ENCODE assay signal across 28 cellular contexts in genomic region chr5:97842687-97843086, GRCh38.
"Had no signal": no experiment of that assay in that cellular context is flagged by ENCODE, and none has a peak within 500 bp of the region (broad histone marks: within the 10 kb centered on the region; RNA-seq: fewer than 3 reads in every experiment).

No MANE protein-coding gene starts in this region.

- ATAC-seq: activated CD4-positive, CD25-positive, alpha-beta regulatory T cell treated with anti-CD3 and anti-CD28 coated beads, Interleukin-2, amount 50 U/mL, for 24 hours; heart right ventricle; naive thymus-derived CD4-positive, alpha-beta T cell; pancreas had no signal

- H3K4me3 ChIP-seq: ascending aorta, cardiac muscle cell, colonic mucosa, esophagus squamous epithelium, heart right ventricle, pancreas, prostate gland, sigmoid colon, thoracic aorta had no signal

- H3K27ac ChIP-seq: ascending aorta, cardiac muscle cell, colonic mucosa, epithelial cell of prostate, esophagus squamous epithelium, heart right ventricle, pancreas, prostate gland, sigmoid colon, thoracic aorta, WERI-Rb-1 had no signal

- DNase-seq: activated CD4-positive, alpha-beta memory T cell treated with anti-CD3 and anti-CD28 coated beads for 36 hours; activated CD4-positive, alpha-beta T cell treated with anti-CD3 and anti-CD28 coated beads for 48 hours; activated CD8-positive, alpha-beta memory T cell treated with anti-CD3 and anti-CD28 coated beads, Interleukin-2, amount 50 U/mL, for 4 hours; activated gamma-delta T cell; activated naive CD4-positive, alpha-beta T cell treated with anti-CD3 and anti-CD28 coated beads, Interleukin-2, amount 10 ng/mL, durations not matched to agents 7 days and 5 days; activated naive CD8-positive, alpha-beta T cell treated with anti-CD3 and anti-CD28 coated beads, Interleukin-2, amount 10 ng/mL, durations not matched to agents 7 days and 5 days; activated T-cell treated with anti-CD3 and anti-CD28 coated beads, Interleukin-2, amount 50 U/mL, for 1 hour; cerebellar nuclear complex; colonic mucosa; effector CD8-positive, alpha-beta T cell; esophagus squamous epithelium; foreskin melanocyte; heart right ventricle; naive thymus-derived CD4-positive, alpha-beta T cell; nucleus accumbens; pancreas; sigmoid colon; stimulated activated CD4-positive, alpha-beta T cell treated with anti-CD3 and anti-CD28 coated beads, Interleukin-15, amount 100 ng/mL, for 24 hours; stimulated activated CD4-positive, alpha-beta T cell treated with anti-CD3 and anti-CD28 coated beads, Interleukin-2, amount 100 ng/mL, for 24 hours; stimulated activated naive CD4-positive, alpha-beta T cell; trophoblast cell; WERI-Rb-1 had no signal
